2 cellular contexts compared by ENCODE assay signal in the genomic region with DNA sequence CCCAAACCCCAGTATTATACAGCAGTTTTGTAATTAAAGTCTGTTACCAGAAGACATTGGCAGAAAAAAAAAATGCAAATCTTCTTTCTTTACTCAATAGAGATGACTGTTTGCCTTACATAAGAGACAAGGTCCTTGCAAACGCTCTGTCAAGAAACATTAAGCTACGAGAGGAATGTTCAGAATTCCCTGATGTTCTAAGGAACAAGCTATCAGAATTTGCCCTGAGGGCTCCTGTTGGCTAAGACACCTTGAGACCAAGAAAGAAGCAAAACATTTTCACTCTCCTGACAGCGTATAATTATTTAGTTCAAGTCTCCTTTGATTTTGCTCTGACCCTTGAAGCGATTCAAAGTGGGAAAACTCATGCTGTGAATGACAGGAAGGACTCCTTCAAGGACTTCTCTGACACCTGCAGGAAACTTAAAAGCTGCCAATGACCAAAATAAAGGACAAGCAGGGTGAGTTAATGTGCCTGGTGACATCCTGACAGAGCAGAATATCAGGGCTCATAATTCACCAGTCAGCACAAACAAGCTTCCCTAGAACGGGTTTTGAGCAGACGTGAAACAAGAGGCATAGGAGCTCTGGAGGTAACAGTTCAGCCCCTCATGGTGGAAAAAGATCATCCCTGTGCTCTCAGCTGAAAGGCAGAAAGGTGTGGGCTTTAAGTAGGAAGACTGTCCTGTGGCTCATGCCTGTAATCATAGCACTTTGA.
TF ChIP-seq lines count a peak whose summit lies in the region.

No MANE protein-coding gene starts in this region.

TF ChIP-seq in SK-N-SH, 30 proteins besides CTCF, POLR2A, EP300 and RAD21:
- TF ChIP-seq USF2 (IDR thresholded peaks at IDR 0.05; ENCODE audit: borderline replicate concordance, low read depth, low read length) (no peak), MEF2A (IDR thresholded peaks at IDR 0.05; ENCODE audit: borderline replicate concordance, low read depth) (no peak), MXI1 (IDR thresholded peaks at IDR 0.05; ENCODE audit: low read depth, low read length) (no peak), PBX3 (IDR thresholded peaks at IDR 0.05) (no peak), NFIC (IDR thresholded peaks at IDR 0.05; ENCODE audit: borderline replicate concordance) (no peak), FOSL2 (IDR thresholded peaks at IDR 0.05; ENCODE audit: borderline replicate concordance, low read depth) (no peak)
- TF ChIP-seq, protein P1, sequence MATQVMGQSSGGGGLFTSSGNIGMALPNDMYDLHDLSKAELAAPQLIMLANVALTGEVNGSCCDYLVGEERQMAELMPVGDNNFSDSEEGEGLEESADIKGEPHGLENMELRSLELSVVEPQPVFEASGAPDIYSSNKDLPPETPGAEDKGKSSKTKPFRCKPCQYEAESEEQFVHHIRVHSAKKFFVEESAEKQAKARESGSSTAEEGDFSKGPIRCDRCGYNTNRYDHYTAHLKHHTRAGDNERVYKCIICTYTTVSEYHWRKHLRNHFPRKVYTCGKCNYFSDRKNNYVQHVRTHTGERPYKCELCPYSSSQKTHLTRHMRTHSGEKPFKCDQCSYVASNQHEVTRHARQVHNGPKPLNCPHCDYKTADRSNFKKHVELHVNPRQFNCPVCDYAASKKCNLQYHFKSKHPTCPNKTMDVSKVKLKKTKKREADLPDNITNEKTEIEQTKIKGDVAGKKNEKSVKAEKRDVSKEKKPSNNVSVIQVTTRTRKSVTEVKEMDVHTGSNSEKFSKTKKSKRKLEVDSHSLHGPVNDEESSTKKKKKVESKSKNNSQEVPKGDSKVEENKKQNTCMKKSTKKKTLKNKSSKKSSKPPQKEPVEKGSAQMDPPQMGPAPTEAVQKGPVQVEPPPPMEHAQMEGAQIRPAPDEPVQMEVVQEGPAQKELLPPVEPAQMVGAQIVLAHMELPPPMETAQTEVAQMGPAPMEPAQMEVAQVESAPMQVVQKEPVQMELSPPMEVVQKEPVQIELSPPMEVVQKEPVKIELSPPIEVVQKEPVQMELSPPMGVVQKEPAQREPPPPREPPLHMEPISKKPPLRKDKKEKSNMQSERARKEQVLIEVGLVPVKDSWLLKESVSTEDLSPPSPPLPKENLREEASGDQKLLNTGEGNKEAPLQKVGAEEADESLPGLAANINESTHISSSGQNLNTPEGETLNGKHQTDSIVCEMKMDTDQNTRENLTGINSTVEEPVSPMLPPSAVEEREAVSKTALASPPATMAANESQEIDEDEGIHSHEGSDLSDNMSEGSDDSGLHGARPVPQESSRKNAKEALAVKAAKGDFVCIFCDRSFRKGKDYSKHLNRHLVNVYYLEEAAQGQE (IDR thresholded peaks at IDR 0.05; ENCODE audit: low read depth, low read length): no peak

TF ChIP-seq in SK-N-SH treated with all-trans-retinoic acid at 6 μM for 48 hours, 23 proteins besides CTCF, POLR2A, EP300 and RAD21 (continued from another document):
- TF ChIP-seq TSHZ2 (CRISPR knock-in tag; IDR thresholded peaks at IDR 0.05) (no peak), RARB (CRISPR knock-in tag; IDR thresholded peaks at IDR 0.05) (no peak), ZNF8 (CRISPR knock-in tag; IDR thresholded peaks at IDR 0.05) (no peak), ZNF565 (CRISPR knock-in tag; conservative IDR thresholded peaks at IDR 0.05; ENCODE audit: low read depth) (no peak), GLIS3 (CRISPR knock-in tag; IDR thresholded peaks at IDR 0.05) (no peak), ZFP3 (CRISPR knock-in tag; IDR thresholded peaks at IDR 0.05) (no peak)
TF ChIP-seq in SK-N-SH treated with all-trans-retinoic acid at 6 μM for 48 hours: peak in this region for 0.
